In the genomic region with DNA sequence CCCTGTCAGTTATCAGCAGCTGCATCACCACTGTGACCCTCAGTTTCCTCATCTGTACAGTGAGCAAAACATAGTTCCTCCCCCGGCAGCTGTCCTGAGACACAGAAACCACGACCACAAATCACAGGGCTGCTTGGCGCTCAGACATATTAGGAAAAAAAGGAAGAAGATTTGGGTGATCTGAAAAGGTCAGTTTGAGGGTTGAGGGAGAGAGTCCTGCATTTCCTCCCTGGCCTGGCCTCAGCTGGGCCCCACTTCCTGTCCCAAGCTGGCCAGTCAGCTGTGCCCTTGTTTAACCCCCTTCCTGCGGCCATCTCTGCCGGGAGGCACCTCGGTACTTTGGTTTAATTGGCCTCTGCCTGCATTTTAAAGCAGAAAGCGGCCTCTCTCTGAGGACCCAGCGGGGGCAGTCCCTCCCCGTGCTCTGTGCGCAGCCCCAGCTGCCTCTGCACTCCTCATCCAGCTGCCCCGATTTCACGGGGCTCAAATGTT, we compare ENCODE assay signal across 1 cellular context.
TF ChIP-seq lines count a peak whose summit lies in the region.

No MANE protein-coding gene starts in this region.

TF ChIP-seq in K562, 482 proteins besides CTCF, POLR2A, EP300 and RAD21 (continued from another document):
- TF ChIP-seq, protein P1, sequence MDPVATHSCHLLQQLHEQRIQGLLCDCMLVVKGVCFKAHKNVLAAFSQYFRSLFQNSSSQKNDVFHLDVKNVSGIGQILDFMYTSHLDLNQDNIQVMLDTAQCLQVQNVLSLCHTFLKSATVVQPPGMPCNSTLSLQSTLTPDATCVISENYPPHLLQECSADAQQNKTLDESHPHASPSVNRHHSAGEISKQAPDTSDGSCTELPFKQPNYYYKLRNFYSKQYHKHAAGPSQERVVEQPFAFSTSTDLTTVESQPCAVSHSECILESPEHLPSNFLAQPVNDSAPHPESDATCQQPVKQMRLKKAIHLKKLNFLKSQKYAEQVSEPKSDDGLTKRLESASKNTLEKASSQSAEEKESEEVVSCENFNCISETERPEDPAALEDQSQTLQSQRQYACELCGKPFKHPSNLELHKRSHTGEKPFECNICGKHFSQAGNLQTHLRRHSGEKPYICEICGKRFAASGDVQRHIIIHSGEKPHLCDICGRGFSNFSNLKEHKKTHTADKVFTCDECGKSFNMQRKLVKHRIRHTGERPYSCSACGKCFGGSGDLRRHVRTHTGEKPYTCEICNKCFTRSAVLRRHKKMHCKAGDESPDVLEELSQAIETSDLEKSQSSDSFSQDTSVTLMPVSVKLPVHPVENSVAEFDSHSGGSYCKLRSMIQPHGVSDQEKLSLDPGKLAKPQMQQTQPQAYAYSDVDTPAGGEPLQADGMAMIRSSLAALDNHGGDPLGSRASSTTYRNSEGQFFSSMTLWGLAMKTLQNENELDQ (CRISPR knock-in tag; IDR thresholded peaks at IDR 0.05; ENCODE audit: borderline replicate concordance), result no peak
- no peak for TF ChIP-seq TEAD2 (tag; IDR thresholded peaks at IDR 0.05)
- TF ChIP-seq, protein P2, sequence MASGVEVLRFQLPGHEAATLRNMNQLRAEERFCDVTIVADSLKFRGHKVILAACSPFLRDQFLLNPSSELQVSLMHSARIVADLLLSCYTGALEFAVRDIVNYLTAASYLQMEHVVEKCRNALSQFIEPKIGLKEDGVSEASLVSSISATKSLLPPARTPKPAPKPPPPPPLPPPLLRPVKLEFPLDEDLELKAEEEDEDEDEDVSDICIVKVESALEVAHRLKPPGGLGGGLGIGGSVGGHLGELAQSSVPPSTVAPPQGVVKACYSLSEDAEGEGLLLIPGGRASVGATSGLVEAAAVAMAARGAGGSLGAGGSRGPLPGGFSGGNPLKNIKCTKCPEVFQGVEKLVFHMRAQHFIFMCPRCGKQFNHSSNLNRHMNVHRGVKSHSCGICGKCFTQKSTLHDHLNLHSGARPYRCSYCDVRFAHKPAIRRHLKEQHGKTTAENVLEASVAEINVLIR (CRISPR knock-in tag; IDR thresholded peaks at IDR 0.05), result no peak
- no peak for TF ChIP-seq MED1 (CRISPR knock-in tag; IDR thresholded peaks at IDR 0.05; ENCODE audit: borderline replicate concordance)
- TF ChIP-seq STAT5B (CRISPR knock-in tag; IDR thresholded peaks at IDR 0.05), result no peak
- no peak; the same call in 1 of the 2 replicates for TF ChIP-seq TEAD4 (IDR thresholded peaks at IDR 0.05; ENCODE audit: low read length)
- no peak for TF ChIP-seq TEAD4 (CRISPR knock-in tag; IDR thresholded peaks at IDR 0.05; ENCODE audit: borderline replicate concordance)
- no peak for TF ChIP-seq RFX5 (IDR thresholded peaks at IDR 0.05; ENCODE audit: low read depth, low read length)
- no peak for TF ChIP-seq NELFE (IDR thresholded peaks at IDR 0.05; ENCODE audit: insufficient read depth, insufficient read length)
- 0 out of 2 replicates have a peak, but pooled peaks have one; percentile 40 for TF ChIP-seq HDAC2 (IDR thresholded peaks at IDR 0.05)
- TF ChIP-seq RB1 (IDR thresholded peaks at IDR 0.05; ENCODE audit: low read depth), result no peak
- TF ChIP-seq BCOR (IDR thresholded peaks at IDR 0.05), result no peak
- no peak for TF ChIP-seq MTF1 (CRISPR knock-in tag; IDR thresholded peaks at IDR 0.05; ENCODE audit: borderline replicate concordance)
- TF ChIP-seq, protein P3, sequence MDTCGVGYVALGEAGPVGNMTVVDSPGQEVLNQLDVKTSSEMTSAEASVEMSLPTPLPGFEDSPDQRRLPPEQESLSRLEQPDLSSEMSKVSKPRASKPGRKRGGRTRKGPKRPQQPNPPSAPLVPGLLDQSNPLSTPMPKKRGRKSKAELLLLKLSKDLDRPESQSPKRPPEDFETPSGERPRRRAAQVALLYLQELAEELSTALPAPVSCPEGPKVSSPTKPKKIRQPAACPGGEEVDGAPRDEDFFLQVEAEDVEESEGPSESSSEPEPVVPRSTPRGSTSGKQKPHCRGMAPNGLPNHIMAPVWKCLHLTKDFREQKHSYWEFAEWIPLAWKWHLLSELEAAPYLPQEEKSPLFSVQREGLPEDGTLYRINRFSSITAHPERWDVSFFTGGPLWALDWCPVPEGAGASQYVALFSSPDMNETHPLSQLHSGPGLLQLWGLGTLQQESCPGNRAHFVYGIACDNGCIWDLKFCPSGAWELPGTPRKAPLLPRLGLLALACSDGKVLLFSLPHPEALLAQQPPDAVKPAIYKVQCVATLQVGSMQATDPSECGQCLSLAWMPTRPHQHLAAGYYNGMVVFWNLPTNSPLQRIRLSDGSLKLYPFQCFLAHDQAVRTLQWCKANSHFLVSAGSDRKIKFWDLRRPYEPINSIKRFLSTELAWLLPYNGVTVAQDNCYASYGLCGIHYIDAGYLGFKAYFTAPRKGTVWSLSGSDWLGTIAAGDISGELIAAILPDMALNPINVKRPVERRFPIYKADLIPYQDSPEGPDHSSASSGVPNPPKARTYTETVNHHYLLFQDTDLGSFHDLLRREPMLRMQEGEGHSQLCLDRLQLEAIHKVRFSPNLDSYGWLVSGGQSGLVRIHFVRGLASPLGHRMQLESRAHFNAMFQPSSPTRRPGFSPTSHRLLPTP (IDR thresholded peaks at IDR 0.05; ENCODE audit: borderline replicate concordance, extremely low read depth, insufficient read length), result no peak
- TF ChIP-seq ZNF75A (CRISPR knock-in tag; IDR thresholded peaks at IDR 0.05), result no peak
- no peak for TF ChIP-seq BRF1 (IDR thresholded peaks at IDR 0.05; ENCODE audit: borderline replicate concordance, extremely low read depth, insufficient read length)
- TF ChIP-seq, protein P4, sequence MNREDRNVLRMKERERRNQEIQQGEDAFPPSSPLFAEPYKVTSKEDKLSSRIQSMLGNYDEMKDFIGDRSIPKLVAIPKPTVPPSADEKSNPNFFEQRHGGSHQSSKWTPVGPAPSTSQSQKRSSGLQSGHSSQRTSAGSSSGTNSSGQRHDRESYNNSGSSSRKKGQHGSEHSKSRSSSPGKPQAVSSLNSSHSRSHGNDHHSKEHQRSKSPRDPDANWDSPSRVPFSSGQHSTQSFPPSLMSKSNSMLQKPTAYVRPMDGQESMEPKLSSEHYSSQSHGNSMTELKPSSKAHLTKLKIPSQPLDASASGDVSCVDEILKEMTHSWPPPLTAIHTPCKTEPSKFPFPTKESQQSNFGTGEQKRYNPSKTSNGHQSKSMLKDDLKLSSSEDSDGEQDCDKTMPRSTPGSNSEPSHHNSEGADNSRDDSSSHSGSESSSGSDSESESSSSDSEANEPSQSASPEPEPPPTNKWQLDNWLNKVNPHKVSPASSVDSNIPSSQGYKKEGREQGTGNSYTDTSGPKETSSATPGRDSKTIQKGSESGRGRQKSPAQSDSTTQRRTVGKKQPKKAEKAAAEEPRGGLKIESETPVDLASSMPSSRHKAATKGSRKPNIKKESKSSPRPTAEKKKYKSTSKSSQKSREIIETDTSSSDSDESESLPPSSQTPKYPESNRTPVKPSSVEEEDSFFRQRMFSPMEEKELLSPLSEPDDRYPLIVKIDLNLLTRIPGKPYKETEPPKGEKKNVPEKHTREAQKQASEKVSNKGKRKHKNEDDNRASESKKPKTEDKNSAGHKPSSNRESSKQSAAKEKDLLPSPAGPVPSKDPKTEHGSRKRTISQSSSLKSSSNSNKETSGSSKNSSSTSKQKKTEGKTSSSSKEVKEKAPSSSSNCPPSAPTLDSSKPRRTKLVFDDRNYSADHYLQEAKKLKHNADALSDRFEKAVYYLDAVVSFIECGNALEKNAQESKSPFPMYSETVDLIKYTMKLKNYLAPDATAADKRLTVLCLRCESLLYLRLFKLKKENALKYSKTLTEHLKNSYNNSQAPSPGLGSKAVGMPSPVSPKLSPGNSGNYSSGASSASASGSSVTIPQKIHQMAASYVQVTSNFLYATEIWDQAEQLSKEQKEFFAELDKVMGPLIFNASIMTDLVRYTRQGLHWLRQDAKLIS (CRISPR knock-in tag; IDR thresholded peaks at IDR 0.05), result no peak
- TF ChIP-seq, protein P5, sequence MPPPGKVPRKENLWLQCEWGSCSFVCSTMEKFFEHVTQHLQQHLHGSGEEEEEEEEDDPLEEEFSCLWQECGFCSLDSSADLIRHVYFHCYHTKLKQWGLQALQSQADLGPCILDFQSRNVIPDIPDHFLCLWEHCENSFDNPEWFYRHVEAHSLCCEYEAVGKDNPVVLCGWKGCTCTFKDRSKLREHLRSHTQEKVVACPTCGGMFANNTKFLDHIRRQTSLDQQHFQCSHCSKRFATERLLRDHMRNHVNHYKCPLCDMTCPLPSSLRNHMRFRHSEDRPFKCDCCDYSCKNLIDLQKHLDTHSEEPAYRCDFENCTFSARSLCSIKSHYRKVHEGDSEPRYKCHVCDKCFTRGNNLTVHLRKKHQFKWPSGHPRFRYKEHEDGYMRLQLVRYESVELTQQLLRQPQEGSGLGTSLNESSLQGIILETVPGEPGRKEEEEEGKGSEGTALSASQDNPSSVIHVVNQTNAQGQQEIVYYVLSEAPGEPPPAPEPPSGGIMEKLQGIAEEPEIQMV (tag; conservative IDR thresholded peaks at IDR 0.05; ENCODE audit: low read depth), result no peak
- TF ChIP-seq SREBF2 (CRISPR knock-in tag; IDR thresholded peaks at IDR 0.05), result no peak
- TF ChIP-seq POLR2AphosphoS2 (IDR thresholded peaks at IDR 0.05; ENCODE audit: low read length), result no peak
- TF ChIP-seq, protein P6, sequence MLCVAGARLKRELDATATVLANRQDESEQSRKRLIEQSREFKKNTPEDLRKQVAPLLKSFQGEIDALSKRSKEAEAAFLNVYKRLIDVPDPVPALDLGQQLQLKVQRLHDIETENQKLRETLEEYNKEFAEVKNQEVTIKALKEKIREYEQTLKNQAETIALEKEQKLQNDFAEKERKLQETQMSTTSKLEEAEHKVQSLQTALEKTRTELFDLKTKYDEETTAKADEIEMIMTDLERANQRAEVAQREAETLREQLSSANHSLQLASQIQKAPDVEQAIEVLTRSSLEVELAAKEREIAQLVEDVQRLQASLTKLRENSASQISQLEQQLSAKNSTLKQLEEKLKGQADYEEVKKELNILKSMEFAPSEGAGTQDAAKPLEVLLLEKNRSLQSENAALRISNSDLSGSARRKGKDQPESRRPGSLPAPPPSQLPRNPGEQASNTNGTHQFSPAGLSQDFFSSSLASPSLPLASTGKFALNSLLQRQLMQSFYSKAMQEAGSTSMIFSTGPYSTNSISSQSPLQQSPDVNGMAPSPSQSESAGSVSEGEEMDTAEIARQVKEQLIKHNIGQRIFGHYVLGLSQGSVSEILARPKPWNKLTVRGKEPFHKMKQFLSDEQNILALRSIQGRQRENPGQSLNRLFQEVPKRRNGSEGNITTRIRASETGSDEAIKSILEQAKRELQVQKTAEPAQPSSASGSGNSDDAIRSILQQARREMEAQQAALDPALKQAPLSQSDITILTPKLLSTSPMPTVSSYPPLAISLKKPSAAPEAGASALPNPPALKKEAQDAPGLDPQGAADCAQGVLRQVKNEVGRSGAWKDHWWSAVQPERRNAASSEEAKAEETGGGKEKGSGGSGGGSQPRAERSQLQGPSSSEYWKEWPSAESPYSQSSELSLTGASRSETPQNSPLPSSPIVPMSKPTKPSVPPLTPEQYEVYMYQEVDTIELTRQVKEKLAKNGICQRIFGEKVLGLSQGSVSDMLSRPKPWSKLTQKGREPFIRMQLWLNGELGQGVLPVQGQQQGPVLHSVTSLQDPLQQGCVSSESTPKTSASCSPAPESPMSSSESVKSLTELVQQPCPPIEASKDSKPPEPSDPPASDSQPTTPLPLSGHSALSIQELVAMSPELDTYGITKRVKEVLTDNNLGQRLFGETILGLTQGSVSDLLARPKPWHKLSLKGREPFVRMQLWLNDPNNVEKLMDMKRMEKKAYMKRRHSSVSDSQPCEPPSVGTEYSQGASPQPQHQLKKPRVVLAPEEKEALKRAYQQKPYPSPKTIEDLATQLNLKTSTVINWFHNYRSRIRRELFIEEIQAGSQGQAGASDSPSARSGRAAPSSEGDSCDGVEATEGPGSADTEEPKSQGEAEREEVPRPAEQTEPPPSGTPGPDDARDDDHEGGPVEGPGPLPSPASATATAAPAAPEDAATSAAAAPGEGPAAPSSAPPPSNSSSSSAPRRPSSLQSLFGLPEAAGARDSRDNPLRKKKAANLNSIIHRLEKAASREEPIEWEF (CRISPR knock-in tag; IDR thresholded peaks at IDR 0.05), result no peak
- no peak for TF ChIP-seq POU5F1 (IDR thresholded peaks at IDR 0.05; ENCODE audit: borderline replicate concordance, low read depth, low read length, partially characterized antibody)
- TF ChIP-seq, protein P7, sequence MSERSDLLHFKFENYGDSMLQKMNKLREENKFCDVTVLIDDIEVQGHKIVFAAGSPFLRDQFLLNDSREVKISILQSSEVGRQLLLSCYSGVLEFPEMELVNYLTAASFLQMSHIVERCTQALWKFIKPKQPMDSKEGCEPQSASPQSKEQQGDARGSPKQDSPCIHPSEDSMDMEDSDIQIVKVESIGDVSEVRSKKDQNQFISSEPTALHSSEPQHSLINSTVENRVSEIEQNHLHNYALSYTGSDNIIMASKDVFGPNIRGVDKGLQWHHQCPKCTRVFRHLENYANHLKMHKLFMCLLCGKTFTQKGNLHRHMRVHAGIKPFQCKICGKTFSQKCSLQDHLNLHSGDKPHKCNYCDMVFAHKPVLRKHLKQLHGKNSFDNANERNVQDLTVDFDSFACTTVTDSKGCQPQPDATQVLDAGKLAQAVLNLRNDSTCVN (CRISPR knock-in tag; IDR thresholded peaks at IDR 0.05), result no peak
- no peak for TF ChIP-seq RFX1 (IDR thresholded peaks at IDR 0.05)
- no peak for TF ChIP-seq GATAD2A (IDR thresholded peaks at IDR 0.05)
- TF ChIP-seq XRCC5 (IDR thresholded peaks at IDR 0.05; ENCODE audit: low read depth, low read length), result no peak
- TF ChIP-seq POLR2AphosphoS5 (IDR thresholded peaks at IDR 0.05; ENCODE audit: control insufficient read depth, insufficient read depth, low read depth, low read length), result no peak
